In the genomic region with DNA sequence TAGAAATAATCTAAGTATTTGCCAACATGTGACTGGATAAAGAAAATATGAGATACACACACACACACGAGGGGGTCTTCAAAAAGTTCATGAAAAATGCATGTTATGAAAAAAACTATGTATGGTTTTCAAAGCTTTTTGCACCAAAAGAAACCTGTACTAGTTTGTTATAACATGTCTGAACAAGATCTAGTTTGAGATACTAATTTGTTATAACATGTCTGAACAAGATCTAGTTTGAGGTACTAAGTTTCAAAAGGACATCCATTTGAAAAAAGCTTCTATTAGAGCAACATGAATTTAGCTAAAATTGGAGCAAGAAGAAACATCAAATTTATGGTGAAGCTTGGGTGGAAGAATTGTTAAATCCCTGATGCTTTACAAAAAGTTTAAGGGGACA, we compare ENCODE assay signal across 28 cellular contexts. TPM values are rescaled to one million over a fixed set of nuclear protein-coding genes. Genes with fewer than 3 reads are reported as not detected.
"Had no signal": no experiment of that assay in that cellular context is flagged by ENCODE, and none has a peak within 500 bp of the region (broad histone marks: within the 10 kb centered on the region; RNA-seq: fewer than 3 reads in every experiment).

No MANE protein-coding gene starts in this region.

- H3K4me3 Mint-ChIP-seq: dendritic cell treated with granulocyte-macrophage colony-stimulating factor and Interleukin-4, amounts not matched to agents 40 ng/mL and 50 ng/mL, for 4 days; effector memory CD8-positive, alpha-beta T cell; endodermal cell had no signal

- H3K4me3 ChIP-seq: colonic mucosa, coronary artery, dorsolateral prefrontal cortex, esophagus muscularis mucosa, esophagus squamous epithelium, gastrocnemius medialis, gastroesophageal sphincter, heart left ventricle, heart right ventricle had no signal

- FAIRE-seq: colon, endometrium, endothelial cell of umbilical vein had no signal

- H3K36me3 ChIP-seq: colonic mucosa, esophagus muscularis mucosa, esophagus squamous epithelium, gastrocnemius medialis, gastroesophageal sphincter, heart left ventricle, heart right ventricle had no signal

- DNase-seq: colonic mucosa; cortex of kidney; dermis blood vessel endothelial cell; dorsolateral prefrontal cortex; effector CD4-positive, alpha-beta T cell; effector CD8-positive, alpha-beta T cell; effector memory CD4-positive, alpha-beta T cell; effector memory CD8-positive, alpha-beta T cell; endodermal cell; erythroblast; esophagus squamous epithelium; foreskin fibroblast; foreskin melanocyte; gastrocnemius medialis; glutamatergic neuron; head of caudate nucleus; heart left ventricle; heart right ventricle had no signal

- H3K27ac ChIP-seq: colonic mucosa, coronary artery, dorsolateral prefrontal cortex, epithelial cell of prostate, esophagus muscularis mucosa, esophagus squamous epithelium, gastrocnemius medialis, gastroesophageal sphincter, heart left ventricle, heart right ventricle had no signal

- H3K27me3 ChIP-seq: colonic mucosa had no signal

- H3K27ac Mint-ChIP-seq: dendritic cell treated with granulocyte-macrophage colony-stimulating factor and Interleukin-4, amounts not matched to agents 40 ng/mL and 50 ng/mL, for 4 days; effector memory CD8-positive, alpha-beta T cell; endodermal cell had no signal

- ATAC-seq: effector memory CD8-positive, alpha-beta T cell; esophagus mucosa; gastrocnemius medialis; gastroesophageal sphincter; heart left ventricle; heart right ventricle had no signal

- H3K4me1 Mint-ChIP-seq: endodermal cell had no signal

- H3K4me1 ChIP-seq: colonic mucosa, esophagus muscularis mucosa, esophagus squamous epithelium, gastrocnemius medialis, gastroesophageal sphincter, heart left ventricle, heart right ventricle had no signal

- H3K9me3 ChIP-seq: colonic mucosa, esophagus squamous epithelium, gastrocnemius medialis had no signal

RNA-seq across cellular contexts. Expression of a gene that starts 19.8 kb away (rescaled TPM):
- total RNA-seq: dermis blood vessel endothelial cell, dermis microvascular lymphatic vessel endothelial cell, endothelial cell of umbilical vein had no signal
